In the genomic region with DNA sequence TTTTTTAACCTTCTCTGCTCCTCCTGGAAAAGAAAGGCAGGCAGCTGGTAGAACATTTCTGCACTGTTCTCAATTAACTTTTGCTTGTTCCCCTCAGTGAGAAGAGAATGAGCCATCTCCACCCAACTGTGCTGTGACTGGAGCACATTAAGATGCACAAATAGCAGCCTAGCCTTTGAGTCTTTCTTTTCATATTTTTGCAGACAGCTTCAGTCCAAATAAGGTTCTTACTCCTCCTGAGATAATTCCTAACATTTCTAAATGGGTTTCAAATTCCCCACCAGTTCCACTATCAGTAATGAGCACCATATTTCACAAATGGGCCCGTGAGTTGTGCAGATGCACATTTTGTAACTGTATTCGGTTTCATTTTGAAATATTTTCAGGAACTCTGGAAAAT, we compare ENCODE assay signal across 26 cellular contexts.
"Had no signal": no experiment of that assay in that cellular context is flagged by ENCODE, and none has a peak within 500 bp of the region (broad histone marks: within the 10 kb centered on the region; RNA-seq: fewer than 3 reads in every experiment).

No MANE protein-coding gene starts in this region.

- H3K4me3 ChIP-seq: adrenal gland, ascending aorta, dorsolateral prefrontal cortex, heart right ventricle, mucosa of descending colon, sigmoid colon, smooth muscle cell, stomach, suprapubic skin, tibial nerve had no signal

- H3K27me3 ChIP-seq: adrenal gland, ascending aorta, brain microvascular endothelial cell, dorsolateral prefrontal cortex, heart right ventricle, sigmoid colon, stomach, suprapubic skin, tibial nerve had no signal

- ATAC-seq: activated CD8-positive, alpha-beta T cell treated with anti-CD3 and anti-CD28 coated beads, Interleukin-2, amount 10 ng/mL, durations not matched to agents 7 days and 5 days; activated naive CD4-positive, alpha-beta T cell treated with anti-CD3 and anti-CD28 coated beads, Interleukin-2, amount 50 U/mL, for 72 hours; effector memory CD8-positive, alpha-beta T cell; esophagus mucosa; heart right ventricle; left colon; mucosa of descending colon; stimulated activated memory B cell treated with anti-CD40 and anti-IgM and Interleukin-4, amounts not matched to agents 10 μg/mL and 1 μg/mL and 100 μg/mL, for 72 hours had no signal

- DNase-seq: activated CD4-positive, alpha-beta T cell treated with anti-CD3 and anti-CD28 coated beads for 1 hour; activated CD4-positive, alpha-beta T cell treated with anti-CD3 and anti-CD28 coated beads, Interleukin-2, amount 50 U/mL, for 1 hour; activated CD8-positive, alpha-beta T cell treated with anti-CD3 and anti-CD28 coated beads, Interleukin-2, amount 10 ng/mL, durations not matched to agents 7 days and 5 days; activated gamma-delta T cell treated with Interleukin-2 at 50 U/mL for 16 hours; adrenal gland; brain microvascular endothelial cell; central memory CD4-positive, alpha-beta T cell; dorsolateral prefrontal cortex; effector memory CD8-positive, alpha-beta T cell; heart right ventricle; islet precursor cell; left colon; mesenchymal stem cell; mucosa of descending colon; occipital lobe; sigmoid colon; stimulated activated CD4-positive, alpha-beta T cell treated with anti-CD3 and anti-CD28 coated beads, Interleukin-15, amount 100 ng/mL, for 24 hours; stomach; WERI-Rb-1 had no signal

- H3K4me1 ChIP-seq: adrenal gland, ascending aorta, sigmoid colon, stomach, suprapubic skin, tibial nerve had no signal

- H3K27ac ChIP-seq: adrenal gland, ascending aorta, brain microvascular endothelial cell, dorsolateral prefrontal cortex, heart right ventricle, sigmoid colon, stomach, suprapubic skin, tibial nerve, WERI-Rb-1 had no signal

- H3K36me3 ChIP-seq: adrenal gland, ascending aorta, brain microvascular endothelial cell, heart right ventricle, sigmoid colon, stomach, suprapubic skin, tibial nerve, WERI-Rb-1 had no signal

- H3K4me2 ChIP-seq: smooth muscle cell had no signal
